In the genomic region with DNA sequence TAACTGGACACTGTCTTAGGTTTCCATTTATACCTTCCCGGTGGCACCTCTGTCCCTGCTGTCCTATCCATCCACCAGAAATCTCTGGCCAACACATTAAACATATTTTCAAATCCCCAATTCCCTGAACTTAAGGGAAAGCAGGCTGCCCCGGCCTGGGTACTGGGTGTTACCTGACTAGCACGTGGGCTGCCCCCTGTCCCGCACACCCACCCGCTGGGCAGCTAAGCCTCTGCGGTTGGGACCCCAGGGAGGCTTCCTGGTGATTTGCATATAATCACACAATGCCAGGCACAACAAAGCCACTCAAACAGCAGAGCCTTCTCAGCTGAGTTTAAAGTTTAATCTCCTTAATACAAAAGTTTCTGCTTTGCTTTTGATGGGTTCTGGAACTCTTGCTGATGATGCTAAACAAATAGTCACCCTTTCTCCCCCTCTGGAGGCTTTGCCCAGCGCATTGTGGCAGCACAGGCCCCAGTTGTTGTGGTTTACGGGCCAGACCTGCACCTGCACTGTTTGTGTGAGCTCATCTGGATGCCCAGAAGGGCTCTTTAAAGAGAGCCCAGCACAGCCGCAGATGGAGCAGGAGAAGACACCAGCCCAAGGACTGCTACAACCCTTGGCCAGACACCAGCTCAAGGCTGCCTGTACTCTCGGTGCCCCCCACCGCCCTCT, we compare ENCODE assay signal across 20 cellular contexts. TPM values are rescaled to one million over a fixed set of nuclear protein-coding genes. Genes with fewer than 3 reads are reported as not detected.
DNase-seq lines count a peak whose midpoint lies in the region; ATAC-seq and TF ChIP-seq lines count a peak whose summit lies in the region.
"Had no signal": no experiment of that assay in that cellular context is flagged by ENCODE, and none has a peak within 500 bp of the region (broad histone marks: within the 10 kb centered on the region; RNA-seq: fewer than 3 reads in every experiment).

No MANE protein-coding gene starts in this region.

- peaks cover 76% of the 10 kb centered on the region for H3K4me1 ChIP-seq in DOHH2 (ENCODE audit: control insufficient read depth, low read length)
- peaks cover 4% of the 10 kb centered on the region for H3K4me1 ChIP-seq in mesenchymal stem cell (ENCODE audit: control insufficient read depth, insufficient read depth, low read depth, low read length)
- H3K4me1 ChIP-seq in thyroid gland, result peaks cover 34 to 35% of the 10 kb centered on the region in 2 donors

- peak overlapping the region; percentile 75 for H2BK15ac ChIP-seq in mesenchymal stem cell (ENCODE audit: low read depth, poor library complexity, severe bottlenecking)

- H2AFZ ChIP-seq in mesenchymal stem cell (ENCODE audit: low read depth, low read length), result no peak overlapping the region

- H2BK5ac ChIP-seq in mesenchymal stem cell (ENCODE audit: low read depth, low read length, poor library complexity, severe bottlenecking), result no peak overlapping the region

- H3K4me2 ChIP-seq in DOHH2 (ENCODE audit: low read length), result peak overlapping the region; percentile 74
- H3K4me2 ChIP-seq in mesenchymal stem cell (ENCODE audit: low read length, poor library complexity, severe bottlenecking), result no peak overlapping the region

- H3K27ac ChIP-seq in DOHH2 (ENCODE audit: low read depth, low read length) (peak overlapping the region; percentile 91), mesenchymal stem cell (ENCODE audit: low read length, poor library complexity, severe bottlenecking) (no peak overlapping the region), thyroid gland (peak overlapping the region in 1 of 3 donors; percentile 51)
- H3K27ac ChIP-seq: C4-2B, esophagus muscularis mucosa, SK-N-MC, tibial nerve had no signal

- H2BK12ac ChIP-seq in mesenchymal stem cell (ENCODE audit: low read length in 2 of 2), result no peak overlapping the region

- H3F3A ChIP-seq in DOHH2 (ENCODE audit: control insufficient read depth, insufficient read depth), result peaks cover 14% of the 10 kb centered on the region

- no peak overlapping the region for H3K14ac ChIP-seq in mesenchymal stem cell (ENCODE audit: low read length in 2 of 2)

- H3K4ac ChIP-seq in mesenchymal stem cell (ENCODE audit: low read depth in 1 of 2, low read length in 2 of 2), result no peak overlapping the region

- H3K36me3 ChIP-seq in DOHH2 (ENCODE audit: control insufficient read depth, low read length) (no peaks in the 10 kb centered on the region), mesenchymal stem cell (ENCODE audit: control insufficient read depth in 1 of 2, insufficient read depth in 2 of 2, low read depth in 1 of 2, low read length in 2 of 2) (no peaks in the 10 kb centered on the region), thyroid gland (no peaks in the 10 kb centered on the region)
- H3K36me3 ChIP-seq: esophagus muscularis mucosa, heart left ventricle, tibial nerve had no signal

- no peaks in the 10 kb centered on the region for H3K79me2 ChIP-seq in DOHH2 (ENCODE audit: control insufficient read depth, low read length)

- 70% methylated on average over 11 of the region's 11 CpGs for WGBS in mesenchymal stem cell
- WGBS in thyroid gland, 2 donors, result 83 to 90% methylated on average over 11 of the region's 11 CpGs

- no peak overlapping the region for H3K18ac ChIP-seq in mesenchymal stem cell (ENCODE audit: low read depth in 1 of 2, low read length in 2 of 2)

- H4K20me1 ChIP-seq in DOHH2 (ENCODE audit: control insufficient read depth, insufficient read depth, low read depth, low read length), result no peaks in the 10 kb centered on the region

- H3K9ac ChIP-seq in mesenchymal stem cell (ENCODE audit: low read length), result no peak overlapping the region

- ATAC-seq in HG02885 (IDR thresholded peaks at IDR 0.05; ENCODE audit: poor library complexity, unreplicated experiment) (peak; percentile 38), HG02973 (IDR thresholded peaks at IDR 0.05; ENCODE audit: unreplicated experiment) (no peak)

- H4K8ac ChIP-seq in mesenchymal stem cell (ENCODE audit: low read length), result peak overlapping the region; percentile 51

- DNase-seq in NCI-H510A (lab: John Stamatoyannopoulos, UW) (peak; percentile 65), mesenchymal stem cell (no peak), mesenteric fat pad (ENCODE audit: low spot score) (no peak), mucosa of gallbladder (ENCODE audit: low spot score) (no peak), thyroid gland (no peak)
- DNase-seq: activated CD8-positive, alpha-beta memory T cell treated with anti-CD3 and anti-CD28 coated beads for 24 hours; activated gamma-delta T cell; GDM1; GOT3; kidney glomerular epithelial cell had no signal

- peak overlapping the region; percentile 45 for H3K4me3 ChIP-seq in DOHH2 (ENCODE audit: low read length)
- H3K4me3 ChIP-seq in mesenchymal stem cell (ENCODE audit: insufficient read depth in 1 of 2, low read depth in 1 of 2, low read length in 2 of 2), result no peak overlapping the region
- no peak overlapping the region for H3K4me3 ChIP-seq in thyroid gland (replicated peaks in 1 of 3)
- H3K4me3 ChIP-seq: esophagus muscularis mucosa, heart left ventricle, SK-N-MC, tibial nerve had no signal

- no peak overlapping the region for H4K91ac ChIP-seq in mesenchymal stem cell (ENCODE audit: low read length)

- TF ChIP-seq POLR2A in thyroid gland (IDR thresholded peaks at IDR 0.05), result no peak

- no peaks in the 10 kb centered on the region for H3K9me3 ChIP-seq in DOHH2 (ENCODE audit: control insufficient read depth, insufficient read depth, low read length)
- no peaks in the 10 kb centered on the region for H3K9me3 ChIP-seq in mesenchymal stem cell (ENCODE audit: control insufficient read depth, low read length)
- H3K9me3 ChIP-seq in thyroid gland, result no peaks in the 10 kb centered on the region
- H3K9me3 ChIP-seq: esophagus muscularis mucosa, heart left ventricle, tibial nerve had no signal

- TF ChIP-seq CTCF in DOHH2 (IDR thresholded peaks at IDR 0.05; ENCODE audit: low read depth, low read length, poor library complexity, severe bottlenecking) (no peak), thyroid gland (IDR thresholded peaks at IDR 0.05) (no peak)

- intact Hi-C loops in thyroid gland (cut with DNase I), result no loop called here

- no peaks in the 10 kb centered on the region for H3K79me1 ChIP-seq in mesenchymal stem cell (replicated peaks; ENCODE audit: low read length, poor library complexity, severe bottlenecking)

- no peaks in the 10 kb centered on the region for H3K27me3 ChIP-seq in DOHH2 (ENCODE audit: control insufficient read depth, low read length)
- peaks cover 20% of the 10 kb centered on the region in 2 experiments for H3K27me3 ChIP-seq in mesenchymal stem cell (ENCODE audit: control insufficient read depth in 1 of 2, insufficient read depth in 1 of 2, low read length in 2 of 2)
- no peaks in the 10 kb centered on the region for H3K27me3 ChIP-seq in thyroid gland
- H3K27me3 ChIP-seq: esophagus muscularis mucosa, heart left ventricle, tibial nerve had no signal

- H3K9me2 ChIP-seq in DOHH2 (replicated peaks; ENCODE audit: control insufficient read depth, low read length), result no peaks in the 10 kb centered on the region

- H2BK120ac ChIP-seq in mesenchymal stem cell (ENCODE audit: low read depth, low read length), result no peak overlapping the region

- no peak overlapping the region for H2AK5ac ChIP-seq in mesenchymal stem cell (ENCODE audit: low read length, severe bottlenecking)

- H3K23ac ChIP-seq in mesenchymal stem cell (ENCODE audit: low read length in 2 of 2), result no peak overlapping the region

RNA-seq across cellular contexts. Expression of gene POU2AF1, which starts 59.9 kb away (rescaled TPM):
- not detected for polyA plus RNA-seq in mesenchymal stem cell (2013, experiment 1 of 2)
- polyA plus RNA-seq in mesenchymal stem cell (2013, experiment 2 of 2), result not detected
- total RNA-seq in mesenteric fat pad, result 0.10 TPM
- total RNA-seq in mucosa of gallbladder, result 12.9 TPM
- under 1 TPM in 1 of 4 donors, not detected in 3; 0.54 TPM for total RNA-seq in thyroid gland
- total RNA-seq: astrocyte, pulmonary artery endothelial cell had no signal
